ENCODE assay signal across 10 cellular contexts in genomic region chr2:42964444-42965081, GRCh38.
DNase-seq lines count a peak whose midpoint lies in the region; ATAC-seq and TF ChIP-seq lines count a peak whose summit lies in the region.
"Had no signal": no experiment of that assay in that cellular context is flagged by ENCODE, and none has a peak within 500 bp of the region (broad histone marks: within the 10 kb centered on the region; RNA-seq: fewer than 3 reads in every experiment).

No MANE protein-coding gene starts in this region.

- intact Hi-C loops in left ventricle myocardium superior (cut with micrococcal nuclease): no loop called here

- H3K9me3 ChIP-seq in HEK293 (ENCODE audit: control insufficient read depth, insufficient read depth, low read depth, low read length): no peaks in the 10 kb centered on the region

- ATAC-seq in left ventricle myocardium superior (peak; percentile 50), GM21526 (IDR thresholded peaks at IDR 0.05; ENCODE audit: low FRiP score, unreplicated experiment) (no peak)

- H3K36me3 ChIP-seq in HEK293 (ENCODE audit: control insufficient read depth in 2 of 2, insufficient read depth in 1 of 2, low read length in 2 of 2): no peaks in the 10 kb centered on the region

- H3K4me1 ChIP-seq in HEK293 (ENCODE audit: control insufficient read depth, insufficient read depth, low read length): no peaks in the 10 kb centered on the region

- DNase-seq in left ventricle myocardium superior (peak; percentile 85), stromal cell of bone marrow (ENCODE audit: low read depth) (peak; percentile 94), DMS53 (lab: John Stamatoyannopoulos, UW) (no peak), HUDEP-2 (lab: John Stamatoyannopoulos, UW; ENCODE audit: unreplicated experiment in 76 of 76) (no peak), NCI-H146 treated with DMSO at 0.1 percent for 48 hours (lab: John Stamatoyannopoulos, UW; ENCODE audit: unreplicated experiment) (no peak)

- POLR2A ChIA-PET in HEK293 (lab: Yijun Ruan, JAX): interaction anchor here (0.8 kb wide), 1 partner anchor 631 kb away, joined by 3 read pairs; the partner anchor contains the start of gene THADA

- H3K27ac ChIP-seq in HEK293 (ENCODE audit: extremely low read depth, low read depth, low read length): no peak overlapping the region
- peak overlapping the region; percentile 6 for H3K27ac ChIP-seq in adipose tissue (ENCODE audit: low read depth, low read length)
- H3K27ac ChIP-seq: parathyroid adenoma, VCaP had no signal

- H3K4me3 ChIP-seq in HEK293 (ENCODE audit: low read depth, low read length): no peak overlapping the region

- 25 to 69% (median 46%) methylated on average over 5 of the region's 5 CpGs for WGBS in adipose tissue, 3 donors

- TF ChIP-seq CTCF in HEK293 (tag by site-specific recombination; IDR thresholded peaks at IDR 0.05): no peak

- CTCF ChIA-PET in HEK293 (lab: Yijun Ruan, JAX): interaction anchor here (0.6 to 3.4 kb wide), 3 partner anchors 11 to 120 kb away, joined by 3 to 18 read pairs (median 3); no protein-coding TSS in a partner anchor

TF ChIP-seq in HEK293, 187 proteins besides CTCF, POLR2A, EP300 and RAD21:
- no peak for TF ChIP-seq ZBTB26 (tag by site-specific recombination; optimal IDR thresholded peaks at IDR 0.05)
- TF ChIP-seq ZNF518A (tag by site-specific recombination; conservative IDR thresholded peaks at IDR 0.05; ENCODE audit: low read depth): no peak
- no peak for TF ChIP-seq SALL2 (tag by site-specific recombination; IDR thresholded peaks at IDR 0.05; ENCODE audit: borderline replicate concordance)
- TF ChIP-seq ZBTB7A (tag by site-specific recombination; IDR thresholded peaks at IDR 0.05; ENCODE audit: low read depth): no peak
- no peak for TF ChIP-seq ZNF514 (tag by site-specific recombination; IDR thresholded peaks at IDR 0.05)
- TF ChIP-seq ZFHX2 (tag by site-specific recombination; conservative IDR thresholded peaks at IDR 0.05): peak; percentile 36; the same call in 1 of the 2 replicates

Comparison
In these comparisons a context has a peak if more than half of its experiments do, and no peak if none do; other contexts are left out.
1. DNase-seq: peak in left ventricle myocardium superior (single experiment) and stromal cell of bone marrow (single experiment); none in DMS53 (single experiment), HUDEP-2 (0 of 76) and NCI-H146 treated with DMSO at 0.1 percent for 48 hours (single experiment).